9 cellular contexts compared by ENCODE assay signal in the genomic region with DNA sequence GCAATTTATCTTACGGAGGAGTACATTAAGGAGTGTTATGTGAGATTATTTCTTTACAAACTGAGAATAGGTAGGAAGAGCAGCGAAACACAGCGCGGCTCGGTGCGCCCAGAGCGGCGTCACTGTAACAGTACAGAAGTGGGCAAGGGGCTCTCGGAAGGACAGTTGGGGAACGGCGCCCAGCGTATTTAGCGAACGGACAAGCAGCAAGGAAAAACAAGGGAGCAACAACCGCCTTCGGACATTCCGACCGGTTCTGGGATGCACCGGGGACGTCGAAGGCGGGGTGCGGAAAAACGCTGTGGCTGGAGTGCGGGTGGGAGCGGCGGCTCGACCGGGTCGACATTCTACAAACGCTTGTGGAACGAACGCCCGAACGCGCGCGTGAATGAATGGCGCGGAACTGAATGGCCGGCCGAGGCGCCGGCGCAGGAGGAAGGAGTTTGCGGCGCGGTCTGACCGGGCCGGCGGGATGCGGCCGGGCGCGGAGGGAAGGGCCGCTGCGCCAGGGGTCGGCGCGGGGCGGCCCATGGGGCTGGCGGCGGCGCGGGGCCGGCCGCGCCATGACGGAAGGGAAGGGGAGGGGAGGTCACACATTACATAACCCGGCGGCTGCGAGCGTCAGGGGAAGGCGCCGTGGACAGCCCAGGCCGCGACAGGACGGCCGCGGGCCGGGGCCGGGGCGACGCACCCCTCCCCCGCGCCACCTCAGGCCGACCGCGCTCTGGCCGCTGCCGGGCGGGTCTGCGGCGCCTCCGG. TPM values are rescaled to one million over a fixed set of nuclear protein-coding genes. Genes with fewer than 3 reads are reported as not detected.
DNase-seq lines count a peak whose midpoint lies in the region; ATAC-seq, FAIRE-seq and TF ChIP-seq lines count a peak whose summit lies in the region.
"Had no signal": no experiment of that assay in that cellular context is flagged by ENCODE, and none has a peak within 500 bp of the region (broad histone marks: within the 10 kb centered on the region; RNA-seq: fewer than 3 reads in every experiment).

No MANE protein-coding gene starts in this region.

- H4K20me1 ChIP-seq in osteoblast (ENCODE audit: insufficient read depth, low read length): peaks cover 37% of the 10 kb centered on the region

- no peak for TF ChIP-seq CTCF in BJ (IDR thresholded peaks at IDR 0.05; ENCODE audit: insufficient read depth, low read depth, low read length)
- no peak for TF ChIP-seq CTCF in osteoblast (IDR thresholded peaks at IDR 0.05; ENCODE audit: extremely low read depth, low read depth, low read length)

- H3K27ac Mint-ChIP-seq in activated naive CD8-positive, alpha-beta T cell: peak overlapping the region; percentile 98

- ATAC-seq in HG03354 (IDR thresholded peaks at IDR 0.05; ENCODE audit: poor library complexity, severe bottlenecking, unreplicated experiment) (peak; percentile 39), Right ventricle myocardium inferior (peak; percentile 53)

- no peaks in the 10 kb centered on the region for H3K9me3 Mint-ChIP-seq in activated naive CD8-positive, alpha-beta T cell (ENCODE audit: low read depth)

- H3K4me3 ChIP-seq in BJ (ENCODE audit: low read depth, low read length): peak overlapping the region; percentile 76
- H3K4me3 ChIP-seq in osteoblast (ENCODE audit: insufficient read depth, low read length): peak overlapping the region; percentile 90
- peak overlapping the region; percentile 95 for H3K4me3 ChIP-seq in urinary bladder (ENCODE audit: low read depth, low read length)

- H3K27me3 ChIP-seq in BJ (ENCODE audit: control insufficient read depth, insufficient read depth, low read length) (no peaks in the 10 kb centered on the region), osteoblast (ENCODE audit: insufficient read depth, low read length) (peaks cover 5% of the 10 kb centered on the region)

- intact Hi-C loops in Right ventricle myocardium inferior (cut with DNase I): loop anchor here (10.0 kb wide), 1 partner anchor 334 kb away; the partner anchor contains the start of genes LIPT1 and TSGA10

- H3K27ac ChIP-seq in osteoblast (ENCODE audit: low read depth, low read length) (peak overlapping the region; percentile 52), urinary bladder (ENCODE audit: low read depth) (peak overlapping the region; percentile 98)

- DNase-seq in BJ (ENCODE audit: low read depth): no peak
- peak; percentile 64 for DNase-seq in GM19239 (ENCODE audit: insufficient read length, low spot score)
- peak; percentile 47 for DNase-seq in RCC 7860 (ENCODE audit: low spot score)
- DNase-seq in Right ventricle myocardium inferior (ENCODE audit: missing footprints): peak; percentile 89
- DNase-seq in osteoblast (ENCODE audit: insufficient read length, low spot score, missing footprints): peak; percentile 96

- H3K27me3 Mint-ChIP-seq in activated naive CD8-positive, alpha-beta T cell: no peaks in the 10 kb centered on the region

- H3K4me1 Mint-ChIP-seq in activated naive CD8-positive, alpha-beta T cell (ENCODE audit: low read depth): peaks cover 40% of the 10 kb centered on the region

- H3K4me3 Mint-ChIP-seq in activated naive CD8-positive, alpha-beta T cell: peak overlapping the region; percentile 99

- CTCF ChIA-PET in BJ (lab: Yijun Ruan, JAX): no interaction called here

- FAIRE-seq in GM19239 (lab: Jason Lieb, UNC) (peak; percentile 66), RCC 7860 (lab: Jason Lieb, UNC) (no peak)
- FAIRE-seq: TTC549 had no signal

- no peaks in the 10 kb centered on the region for H3K9me3 ChIP-seq in osteoblast (ENCODE audit: low read depth, low read length)

- H3K79me2 ChIP-seq in osteoblast (ENCODE audit: insufficient read depth, low read length): peaks cover 51% of the 10 kb centered on the region

- H3K36me3 Mint-ChIP-seq in activated naive CD8-positive, alpha-beta T cell: no peaks in the 10 kb centered on the region

- WGBS in urinary bladder: under 1% methylated on average over 95 of the region's 95 CpGs

- POLR2A ChIA-PET in BJ (lab: Charles Lee): no interaction called here

- H2AFZ ChIP-seq in osteoblast (ENCODE audit: low read length): peak overlapping the region; percentile 89

- H3K4me1 ChIP-seq in osteoblast (ENCODE audit: insufficient read depth, low read length) (peaks cover 17% of the 10 kb centered on the region), urinary bladder (ENCODE audit: insufficient read depth) (peaks cover 2% of the 10 kb centered on the region)

- H3K36me3 ChIP-seq in BJ (ENCODE audit: control insufficient read depth, insufficient read depth, low read length): no peaks in the 10 kb centered on the region
- no peaks in the 10 kb centered on the region for H3K36me3 ChIP-seq in osteoblast (ENCODE audit: insufficient read depth, low read length)
- no peaks in the 10 kb centered on the region for H3K36me3 ChIP-seq in urinary bladder (ENCODE audit: insufficient read depth)

- peak overlapping the region; percentile 86 for H3K4me2 ChIP-seq in osteoblast (ENCODE audit: insufficient read depth, low read length)

RNA-seq across cellular contexts. Expression of gene REV1, which starts 0.6 kb away (rescaled TPM):
- polyA plus RNA-seq in BJ (2011; rRNA removed): 17.9 and 23.5 TPM in 2 replicates
- 23.4 and 26.2 TPM in 2 replicates for polyA minus RNA-seq in BJ (2011; rRNA and poly(A)+ RNA removed)
- 49.8 TPM for total RNA-seq in Right ventricle myocardium inferior
- 37.3 and 41.0 TPM in 2 replicates for total RNA-seq in osteoblast
- 134 TPM for total RNA-seq in urinary bladder
- 21.0 TPM for polyA plus RNA-seq in urinary bladder
